ENCODE assay signal across 9 cellular contexts in genomic region chr1:90133133-90133532, GRCh38.
DNase-seq lines count a peak whose midpoint lies in the region; ATAC-seq and TF ChIP-seq lines count a peak whose summit lies in the region.
"Had no signal": no experiment of that assay in that cellular context is flagged by ENCODE, and none has a peak within 500 bp of the region (broad histone marks: within the 10 kb centered on the region; RNA-seq: fewer than 3 reads in every experiment).

No MANE protein-coding gene starts in this region.

- WGBS in tibial nerve, 2 donors: 4 to 5% methylated on average over 2 of the region's 2 CpGs

- peak; percentile 63 for DNase-seq in ELR (ENCODE audit: low read depth)
- peak; percentile 52 for DNase-seq in RPMI7951 (ENCODE audit: low read depth)
- peak in 1 of 2 donors; percentile 48 for DNase-seq in foreskin keratinocyte
- DNase-seq in tibial nerve (ENCODE audit: low spot score in 2 of 2): peak in 1 of 2 donors; percentile 38

- H3K27ac ChIP-seq in foreskin keratinocyte (no peak overlapping the region), tibial nerve (no peak overlapping the region)

- no peaks in the 10 kb centered on the region for H3K4me1 ChIP-seq in foreskin keratinocyte
- H3K4me1 ChIP-seq in tibial nerve: peaks cover 0 to 25% (median 0%) of the 10 kb centered on the region in 4 donors

- H3K4me3 ChIP-seq in tibial nerve: no peak overlapping the region

- H3K36me3 ChIP-seq in tibial nerve: no peaks in the 10 kb centered on the region

- H3K27ac Mint-ChIP-seq in stimulated activated memory B cell treated with anti-CD40 and anti-IgM and Interleukin-4, amounts not matched to agents 10 μg/mL and 1 μg/mL and 100 μg/mL, for 72 hours: no peak overlapping the region
- H3K27ac Mint-ChIP-seq: T-helper 1 cell treated with Interleukin-12 subunit alpha and Interleukin-12 subunit beta and Interleukin-4 antibody, amounts not matched to agents 30 μg/mL and 1 μg/mL, for 36 hours had no signal

- no peaks in the 10 kb centered on the region for H3K4me1 Mint-ChIP-seq in stimulated activated memory B cell treated with anti-CD40 and anti-IgM and Interleukin-4, amounts not matched to agents 10 μg/mL and 1 μg/mL and 100 μg/mL, for 72 hours

- TF ChIP-seq CTCF in LNCAP (IDR thresholded peaks at IDR 0.05): peak; percentile 57
- TF ChIP-seq CTCF in foreskin keratinocyte (conservative IDR thresholded peaks at IDR 0.05): peak; percentile 85
- peak; percentile 32 to 62 (median 39) for TF ChIP-seq CTCF in tibial nerve (IDR thresholded peaks at IDR 0.05)

- H3K9me3 Mint-ChIP-seq in stimulated activated memory B cell treated with anti-CD40 and anti-IgM and Interleukin-4, amounts not matched to agents 10 μg/mL and 1 μg/mL and 100 μg/mL, for 72 hours: peaks cover 2% of the 10 kb centered on the region
- H3K9me3 Mint-ChIP-seq: T-helper 1 cell treated with Interleukin-12 subunit alpha and Interleukin-12 subunit beta and Interleukin-4 antibody, amounts not matched to agents 30 μg/mL and 1 μg/mL, for 36 hours had no signal

- H3K27me3 ChIP-seq in foreskin keratinocyte (peaks cover 36% of the 10 kb centered on the region), tibial nerve (no peaks in the 10 kb centered on the region)

- no peak for TF ChIP-seq POLR2A in tibial nerve (IDR thresholded peaks at IDR 0.05)

- peak; percentile 80 for ATAC-seq in foreskin keratinocyte
- no peak for ATAC-seq in HG03159 (IDR thresholded peaks at IDR 0.05; ENCODE audit: unreplicated experiment)
- ATAC-seq in activated CD4-positive, CD25-positive, alpha-beta regulatory T cell treated with anti-CD3 and anti-CD28 coated beads, Interleukin-2, amount 50 U/mL, for 24 hours: no peak
- no peak for ATAC-seq in stimulated activated memory B cell treated with anti-CD40 and anti-IgM and Interleukin-4, amounts not matched to agents 10 μg/mL and 1 μg/mL and 100 μg/mL, for 72 hours

- H3K36me3 Mint-ChIP-seq in stimulated activated memory B cell treated with anti-CD40 and anti-IgM and Interleukin-4, amounts not matched to agents 10 μg/mL and 1 μg/mL and 100 μg/mL, for 72 hours: no peaks in the 10 kb centered on the region

- TF ChIP-seq EP300 in tibial nerve (IDR thresholded peaks at IDR 0.05): no peak

- H3K27me3 Mint-ChIP-seq in stimulated activated memory B cell treated with anti-CD40 and anti-IgM and Interleukin-4, amounts not matched to agents 10 μg/mL and 1 μg/mL and 100 μg/mL, for 72 hours: peaks cover 26% of the 10 kb centered on the region

- no peak overlapping the region for H3K4me3 Mint-ChIP-seq in stimulated activated memory B cell treated with anti-CD40 and anti-IgM and Interleukin-4, amounts not matched to agents 10 μg/mL and 1 μg/mL and 100 μg/mL, for 72 hours
- H3K4me3 Mint-ChIP-seq: T-helper 1 cell treated with Interleukin-12 subunit alpha and Interleukin-12 subunit beta and Interleukin-4 antibody, amounts not matched to agents 30 μg/mL and 1 μg/mL, for 36 hours had no signal

- H3K9me3 ChIP-seq in tibial nerve: no peaks in the 10 kb centered on the region
